Comparison of ENCODE assay signal across 27 cellular contexts in the genomic region with DNA sequence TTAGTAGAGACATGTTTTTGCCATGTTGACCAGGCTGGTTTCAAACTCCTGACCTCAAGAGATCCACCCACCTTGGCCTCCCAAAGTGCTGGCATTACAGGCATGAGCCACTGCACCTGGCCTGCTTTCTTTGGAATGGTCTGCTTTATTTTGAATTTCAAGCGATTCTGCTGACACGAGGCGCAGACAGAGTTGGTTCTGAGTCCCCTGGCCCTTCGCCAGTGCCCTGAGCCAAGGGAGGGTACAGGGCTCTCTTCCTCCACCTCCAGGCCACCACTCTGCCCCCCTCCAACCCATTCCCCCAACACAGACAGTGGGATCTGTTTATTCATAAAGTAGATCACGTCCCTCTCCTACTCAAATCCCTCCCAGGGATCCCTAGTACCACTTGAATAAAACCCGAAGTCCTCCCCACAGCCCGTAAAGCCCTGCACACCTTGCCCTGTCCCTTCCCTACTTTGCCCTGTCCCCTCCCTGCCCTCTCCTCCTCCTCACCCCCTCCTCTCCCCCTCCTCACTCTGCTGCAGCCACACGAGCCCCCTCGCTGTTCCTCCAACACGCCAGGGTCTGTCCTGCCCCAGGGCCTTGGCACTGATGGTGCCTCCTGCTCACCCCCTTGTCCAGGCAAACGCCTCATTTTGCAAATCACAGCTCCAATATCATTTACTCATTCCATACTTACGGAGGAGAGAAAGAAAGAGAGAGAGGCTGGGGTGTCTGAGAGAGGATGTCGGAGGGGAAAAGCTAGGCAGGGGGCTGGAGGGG. TPM values are rescaled to one million over a fixed set of nuclear protein-coding genes. Genes with fewer than 3 reads are reported as not detected.
DNase-seq lines count a peak whose midpoint lies in the region; ATAC-seq, FAIRE-seq and TF ChIP-seq lines count a peak whose summit lies in the region.
"Had no signal": no experiment of that assay in that cellular context is flagged by ENCODE, and none has a peak within 500 bp of the region (broad histone marks: within the 10 kb centered on the region; RNA-seq: fewer than 3 reads in every experiment).

No MANE protein-coding gene starts in this region.

- no peak overlapping the region for H3K23ac ChIP-seq in IMR-90 (ENCODE audit: low read depth, low read length)

- intact Hi-C loops in IMR-90 (cut with micrococcal nuclease) = no loop called here
- intact Hi-C loops in esophagus muscularis mucosa (cut with DNase I) = no loop called here
- intact Hi-C loops in activated naive CD4-positive, alpha-beta T cell treated with anti-CD3 and anti-CD28 coated beads for 36 hours (cut with micrococcal nuclease) = no loop called here

- H3K27me3 ChIP-seq in IMR-90 (ENCODE audit: control insufficient read depth, insufficient read depth, low read length) (peaks cover 34% of the 10 kb centered on the region), esophagus muscularis mucosa (peaks cover 0 to 43% (median 7%) of the 10 kb centered on the region in 4 donors), neural progenitor cell (peaks cover 18% of the 10 kb centered on the region)

- no peak overlapping the region for H4K8ac ChIP-seq in IMR-90 (ENCODE audit: low read depth in 2 of 2, low read length in 2 of 2)

- dilution Hi-C loops in IMR-90 (cut with HindIII; ENCODE audit: low sequenced_read_pairs, unreplicated experiment) = no loop called here

- H3K9me3 Mint-ChIP-seq in neural progenitor cell = peaks cover 5% of the 10 kb centered on the region
- peaks cover 5% of the 10 kb centered on the region for H3K9me3 Mint-ChIP-seq in activated CD8-positive, alpha-beta memory T cell treated with anti-CD3 and anti-CD28 coated beads, Interleukin-2, amount 10 ng/mL, durations not matched to agents 7 days and 5 days (ENCODE audit: low read depth)
- peaks cover 4% of the 10 kb centered on the region for H3K9me3 Mint-ChIP-seq in activated naive CD4-positive, alpha-beta T cell treated with anti-CD3 and anti-CD28 coated beads for 36 hours

- TF ChIP-seq CTCF in A549 (IDR thresholded peaks at IDR 0.05) (no peak), IMR-90 (conservative IDR thresholded peaks at IDR 0.05; ENCODE audit: low read depth, low read length) (no peak), esophagus muscularis mucosa (IDR thresholded peaks at IDR 0.05) (no peak), neural progenitor cell (IDR thresholded peaks at IDR 0.05) (no peak)

- H3K27ac ChIP-seq in A549 (no peak overlapping the region), IMR-90 (ENCODE audit: insufficient read depth, low read length) (no peak overlapping the region), esophagus muscularis mucosa (replicated peaks in 1 of 4) (peak overlapping the region in 2 of 4 donors; percentile 52 to 65), neural progenitor cell (no peak overlapping the region)

- H3K4me1 Mint-ChIP-seq in neural progenitor cell = peaks cover 18% of the 10 kb centered on the region
- no peaks in the 10 kb centered on the region for H3K4me1 Mint-ChIP-seq in activated CD8-positive, alpha-beta memory T cell treated with anti-CD3 and anti-CD28 coated beads, Interleukin-2, amount 10 ng/mL, durations not matched to agents 7 days and 5 days
- H3K4me1 Mint-ChIP-seq in activated naive CD4-positive, alpha-beta T cell treated with anti-CD3 and anti-CD28 coated beads for 36 hours (ENCODE audit: low read depth) = no peaks in the 10 kb centered on the region

- H2BK120ac ChIP-seq in IMR-90 (ENCODE audit: low read depth, low read length) = no peak overlapping the region

- H3F3A ChIP-seq in neural progenitor cell (ENCODE audit: low read depth) = peaks cover under 1% of the 10 kb centered on the region

- no peak overlapping the region for H4K5ac ChIP-seq in IMR-90 (ENCODE audit: low read depth, low read length)

- no peak overlapping the region for H3K4ac ChIP-seq in IMR-90 (ENCODE audit: low read depth, low read length)

- H3K36me3 ChIP-seq in IMR-90 (ENCODE audit: control insufficient read depth, insufficient read depth, low read length) (no peaks in the 10 kb centered on the region), esophagus muscularis mucosa (no peaks in the 10 kb centered on the region), neural progenitor cell (no peaks in the 10 kb centered on the region)
- H3K36me3 ChIP-seq: HAP-1 had no signal

- no peak for ATAC-seq in A549
- ATAC-seq in IMR-90 (ENCODE audit: low read depth) = no peak
- ATAC-seq in HG03469 (IDR thresholded peaks at IDR 0.05; ENCODE audit: unreplicated experiment) = no peak
- ATAC-seq in activated CD8-positive, alpha-beta memory T cell treated with anti-CD3 and anti-CD28 coated beads, Interleukin-2, amount 10 ng/mL, durations not matched to agents 7 days and 5 days = no peak
- ATAC-seq: CD8-positive, alpha-beta T cell had no signal

- no peak for TF ChIP-seq RAD21 in A549 (conservative IDR thresholded peaks at IDR 0.05 in 1 of 2, IDR thresholded peaks at IDR 0.05 in 1 of 2)
- no peak for TF ChIP-seq RAD21 in IMR-90 (IDR thresholded peaks at IDR 0.05; ENCODE audit: low read length)

- no peak overlapping the region for H2BK5ac ChIP-seq in IMR-90 (ENCODE audit: low read depth, low read length, poor library complexity, severe bottlenecking)

- FAIRE-seq in A549 (lab: Jason Lieb, UNC) = no peak
- FAIRE-seq: GM19239 had no signal

- no peak overlapping the region for H3K18ac ChIP-seq in IMR-90 (ENCODE audit: low read depth, low read length)

- H3K9me1 ChIP-seq in IMR-90 (ENCODE audit: insufficient read depth, low read length) = no peaks in the 10 kb centered on the region

- H3K9ac ChIP-seq in IMR-90 (ENCODE audit: low read depth, low read length) (no peak overlapping the region), neural progenitor cell (no peak overlapping the region)

- no peak overlapping the region for H2BK20ac ChIP-seq in IMR-90 (ENCODE audit: low read depth, low read length)

- CTCF ChIA-PET in A549 (lab: Yijun Ruan, JAX) = interaction anchor here (0.6 to 1.6 kb wide), 2 partner anchors 100 to 356 kb away, joined by 3 to 4 read pairs; no protein-coding TSS in a partner anchor
- CTCF ChIA-PET in IMR-90 (lab: Yijun Ruan, JAX) = no interaction called here
- CTCF ChIA-PET in activated CD8-positive, alpha-beta memory T cell treated with anti-CD3 and anti-CD28 coated beads, Interleukin-2, amount 10 ng/mL, durations not matched to agents 7 days and 5 days (lab: Charles Lee) = interaction anchor here (0.7 kb wide), 1 partner anchor 82 kb away, joined by 3 read pairs; no protein-coding TSS in a partner anchor
- CTCF ChIA-PET in activated naive CD4-positive, alpha-beta T cell treated with anti-CD3 and anti-CD28 coated beads for 36 hours (lab: Charles Lee) = no interaction called here

- H2BK15ac ChIP-seq in IMR-90 (ENCODE audit: low read depth, low read length) = no peak overlapping the region

- H3K27ac Mint-ChIP-seq in neural progenitor cell = peak overlapping the region; percentile 63
- H3K27ac Mint-ChIP-seq in activated CD8-positive, alpha-beta memory T cell treated with anti-CD3 and anti-CD28 coated beads, Interleukin-2, amount 10 ng/mL, durations not matched to agents 7 days and 5 days = no peak overlapping the region
- H3K27ac Mint-ChIP-seq in activated naive CD4-positive, alpha-beta T cell treated with anti-CD3 and anti-CD28 coated beads for 36 hours = no peak overlapping the region
- H3K27ac Mint-ChIP-seq: CD8-positive, alpha-beta T cell had no signal

- WGBS in A549 (ENCODE audit: missing lambda C conversion rate) = 50% methylated on average over 9 of the region's 13 CpGs
- WGBS in IMR-90 (ENCODE audit: extremely low coverage in 2 of 2, insufficient read length in 1 of 2), 2 experiments = 27% methylated on average over 2 of the region's 13 CpGs; no CpG with 5 or more reads in 1 of the 2 experiments
- 29% methylated on average over 12 of the region's 13 CpGs for WGBS in esophagus muscularis mucosa

- no TSS peak for BruUV-seq in IMR-90 (replicated peaks; lab: Mats Ljungman, UMichigan)

- peak overlapping the region; percentile 65 for H3K4me3 Mint-ChIP-seq in neural progenitor cell
- H3K4me3 Mint-ChIP-seq in activated CD8-positive, alpha-beta memory T cell treated with anti-CD3 and anti-CD28 coated beads, Interleukin-2, amount 10 ng/mL, durations not matched to agents 7 days and 5 days = no peak overlapping the region
- H3K4me3 Mint-ChIP-seq in activated naive CD4-positive, alpha-beta T cell treated with anti-CD3 and anti-CD28 coated beads for 36 hours = no peak overlapping the region
- H3K4me3 Mint-ChIP-seq: CD8-positive, alpha-beta T cell had no signal

- no peak overlapping the region for H3K14ac ChIP-seq in IMR-90 (replicated peaks; ENCODE audit: low read depth, low read length)

- no peak for TF ChIP-seq POLR2A in A549 (IDR thresholded peaks at IDR 0.05; ENCODE audit: low read length)
- no peak for TF ChIP-seq POLR2A in IMR-90 (IDR thresholded peaks at IDR 0.05; ENCODE audit: low read depth, low read length)
- no peak for TF ChIP-seq POLR2A in esophagus muscularis mucosa (IDR thresholded peaks at IDR 0.05; ENCODE audit: low read depth)

- H3K4me1 ChIP-seq in A549 (no peaks in the 10 kb centered on the region), IMR-90 (ENCODE audit: control insufficient read depth, insufficient read depth, low read length) (no peaks in the 10 kb centered on the region), esophagus muscularis mucosa (peaks cover 0 to 23% (median 14%) of the 10 kb centered on the region in 4 donors), neural progenitor cell (peaks cover 7% of the 10 kb centered on the region)
- H3K4me1 ChIP-seq: HAP-1 had no signal

- H3K4me3 ChIP-seq in A549 = no peak overlapping the region
- H3K4me3 ChIP-seq in IMR-90 (ENCODE audit: insufficient read depth, low read depth, low read length) = no peak overlapping the region
- peak overlapping the region; percentile 12 to 34 (median 26) for H3K4me3 ChIP-seq in esophagus muscularis mucosa
- peak overlapping the region; percentile 10 for H3K4me3 ChIP-seq in neural progenitor cell
- H3K4me3 ChIP-seq: HAP-1 had no signal

- H2AK9ac ChIP-seq in IMR-90 (replicated peaks; ENCODE audit: low read depth, low read length, poor library complexity) = no peak overlapping the region

- POLR2A ChIA-PET in A549 (lab: Yijun Ruan, JAX) = no interaction called here
- POLR2A ChIA-PET in IMR-90 (lab: Charles Lee; ENCODE audit: unreplicated experiment) = no interaction called here

- in situ Hi-C loops in IMR-90 (cut with MboI; ENCODE audit: low sequenced_read_pairs) = no loop called here

- no peak for TF ChIP-seq EP300 in A549 (IDR thresholded peaks at IDR 0.05)
- no peak for TF ChIP-seq EP300 in esophagus muscularis mucosa (IDR thresholded peaks at IDR 0.05)

- peaks cover 4% of the 10 kb centered on the region; the same call in 1 of the 2 replicates for H4K20me1 ChIP-seq in IMR-90 (ENCODE audit: insufficient read depth, low read length)
- no peaks in the 10 kb centered on the region for H4K20me1 ChIP-seq in neural progenitor cell (ENCODE audit: low read depth)

- H3K4me2 ChIP-seq in A549 (peak overlapping the region; percentile 56), IMR-90 (ENCODE audit: low read depth, low read length) (no peak overlapping the region), neural progenitor cell (peak overlapping the region; percentile 68)

- H3K27me3 Mint-ChIP-seq in neural progenitor cell (ENCODE audit: insufficient read depth, low read depth) = peaks cover 25% of the 10 kb centered on the region
- peaks cover 10% of the 10 kb centered on the region for H3K27me3 Mint-ChIP-seq in activated CD8-positive, alpha-beta memory T cell treated with anti-CD3 and anti-CD28 coated beads, Interleukin-2, amount 10 ng/mL, durations not matched to agents 7 days and 5 days
- peaks cover 34% of the 10 kb centered on the region for H3K27me3 Mint-ChIP-seq in activated naive CD4-positive, alpha-beta T cell treated with anti-CD3 and anti-CD28 coated beads for 36 hours (ENCODE audit: low read depth)

- no peak overlapping the region for H2AK5ac ChIP-seq in IMR-90 (ENCODE audit: low read depth, low read length)

- DNase-seq in A549 (ENCODE audit: low read depth in 1 of 2, low spot score in 1 of 2) = no peak
- no peak for DNase-seq in IMR-90
- DNase-seq in esophagus muscularis mucosa (ENCODE audit: extremely low spot score) = no peak
- DNase-seq in neural progenitor cell (ENCODE audit: low spot score) = no peak
- DNase-seq in activated CD8-positive, alpha-beta memory T cell treated with anti-CD3 and anti-CD28 coated beads, Interleukin-2, amount 10 ng/mL, durations not matched to agents 7 days and 5 days = no peak
- no peak for DNase-seq in activated naive CD4-positive, alpha-beta T cell treated with anti-CD3 and anti-CD28 coated beads for 36 hours
- no peak for DNase-seq in EL
- DNase-seq: 8988T; AML-193; C1 segment of cervical spinal cord; Calu3; CD8-positive, alpha-beta T cell; DMS153; GF-D8; KG1; NCI-H1105; NCI-H2029 treated with DMSO at 0.1 percent for 48 hours; NCI-H226; NCI-H510A treated with DMSO at 0.1 percent for 48 hours; NCI-H774; NK-92 treated with Interleukin-12 subunit alpha and Interleukin-12 subunit beta, amount 100 ng/mL, for 24 hours had no signal

- H3K9me3 ChIP-seq in A549 (no peaks in the 10 kb centered on the region), IMR-90 (ENCODE audit: control insufficient read depth, insufficient read depth, low read length) (peaks cover 13% of the 10 kb centered on the region), esophagus muscularis mucosa (peaks cover 0 to 14% (median 11%) of the 10 kb centered on the region in 4 donors), neural progenitor cell (ENCODE audit: low read depth) (no peaks in the 10 kb centered on the region)
- H3K9me3 ChIP-seq: HAP-1 had no signal

- H2AFZ ChIP-seq in IMR-90 (replicated peaks; ENCODE audit: low read length, poor library complexity) (peak overlapping the region; percentile 21), neural progenitor cell (replicated peaks) (peak overlapping the region; percentile 79)

- no peaks in the 10 kb centered on the region for H3K79me1 ChIP-seq in IMR-90 (ENCODE audit: low read depth in 1 of 2, low read length in 2 of 2)

- H3K36me3 Mint-ChIP-seq in neural progenitor cell = no peaks in the 10 kb centered on the region
- no peaks in the 10 kb centered on the region for H3K36me3 Mint-ChIP-seq in activated CD8-positive, alpha-beta memory T cell treated with anti-CD3 and anti-CD28 coated beads, Interleukin-2, amount 10 ng/mL, durations not matched to agents 7 days and 5 days
- H3K36me3 Mint-ChIP-seq in activated naive CD4-positive, alpha-beta T cell treated with anti-CD3 and anti-CD28 coated beads for 36 hours (ENCODE audit: low read depth) = no peaks in the 10 kb centered on the region
- H3K36me3 Mint-ChIP-seq: CD8-positive, alpha-beta T cell had no signal

- H3K56ac ChIP-seq in IMR-90 (ENCODE audit: extremely low read depth, insufficient read depth, low read length) = no peak overlapping the region

- H4K91ac ChIP-seq in IMR-90 (ENCODE audit: insufficient read depth, low read depth, low read length) = no peak overlapping the region

- no peaks in the 10 kb centered on the region for H3K79me2 ChIP-seq in neural progenitor cell (ENCODE audit: low read depth)

RNA-seq across cellular contexts. Expression of a gene that starts 22.4 kb away (rescaled TPM):
- not detected in 2 replicates for polyA plus RNA-seq in A549 (2011; rRNA removed)
- polyA plus RNA-seq in A549 (2012; cell fraction: cytosol; rRNA removed) = not detected in 2 replicates
- 0.06 TPM in 1 of 2 replicates, not detected in the other for polyA plus RNA-seq in A549 (2012; cell fraction: nucleus; rRNA removed)
- not detected in 3 replicates for polyA plus RNA-seq in A549 (2017; fragmentation: RNase III; extraction: RNeasy Plus Mini Kit Qiagen cat#74134 plus additional on column Dnase treatment)
- not detected in 2 replicates for polyA minus RNA-seq in A549 (2011; rRNA and poly(A)+ RNA removed)
- total RNA-seq in IMR-90 (2012; rRNA removed) = not detected in 2 replicates
- polyA plus RNA-seq in IMR-90 (2012; rRNA removed) = not detected in 2 replicates
- polyA plus RNA-seq in IMR-90 (2012; cell fraction: cytosol; rRNA removed) = not detected in 2 replicates
- polyA plus RNA-seq in IMR-90 (2012; cell fraction: nucleus; rRNA removed; ENCODE audit: low replicate concordance) = 0.24 TPM in 1 of 2 replicates, not detected in the other
- total RNA-seq in esophagus muscularis mucosa = not detected
- not detected in 2 replicates for total RNA-seq in neural progenitor cell (ENCODE audit: low replicate concordance)
- not detected for total RNA-seq in activated CD8-positive, alpha-beta memory T cell treated with anti-CD3 and anti-CD28 coated beads, Interleukin-2, amount 10 ng/mL, durations not matched to agents 7 days and 5 days
- total RNA-seq in activated naive CD4-positive, alpha-beta T cell treated with anti-CD3 and anti-CD28 coated beads for 36 hours = not detected
- total RNA-seq: Calu3; CD8-positive, alpha-beta T cell; Daoy; HT1080 had no signal
- polyA plus RNA-seq: AG04450 had no signal

Comparison
In these comparisons a context has a peak if more than half of its experiments do, and no peak if none do; other contexts are left out.
1. H3K4me3 ChIP-seq: peak in esophagus muscularis mucosa (4 of 4) and neural progenitor cell (single experiment); none in A549 (single experiment) and IMR-90 (single experiment).
2. CTCF ChIA-PET loops: an anchor here in A549 (0.6 to 1.6 kb wide) and activated CD8-positive, alpha-beta memory T cell treated with anti-CD3 and anti-CD28 coated beads, Interleukin-2, amount 10 ng/mL, durations not matched to agents 7 days and 5 days (0.7 kb wide); none called in IMR-90 and activated naive CD4-positive, alpha-beta T cell treated with anti-CD3 and anti-CD28 coated beads for 36 hours.